ENCODE assay signal across 8 cellular contexts in the genomic region with DNA sequence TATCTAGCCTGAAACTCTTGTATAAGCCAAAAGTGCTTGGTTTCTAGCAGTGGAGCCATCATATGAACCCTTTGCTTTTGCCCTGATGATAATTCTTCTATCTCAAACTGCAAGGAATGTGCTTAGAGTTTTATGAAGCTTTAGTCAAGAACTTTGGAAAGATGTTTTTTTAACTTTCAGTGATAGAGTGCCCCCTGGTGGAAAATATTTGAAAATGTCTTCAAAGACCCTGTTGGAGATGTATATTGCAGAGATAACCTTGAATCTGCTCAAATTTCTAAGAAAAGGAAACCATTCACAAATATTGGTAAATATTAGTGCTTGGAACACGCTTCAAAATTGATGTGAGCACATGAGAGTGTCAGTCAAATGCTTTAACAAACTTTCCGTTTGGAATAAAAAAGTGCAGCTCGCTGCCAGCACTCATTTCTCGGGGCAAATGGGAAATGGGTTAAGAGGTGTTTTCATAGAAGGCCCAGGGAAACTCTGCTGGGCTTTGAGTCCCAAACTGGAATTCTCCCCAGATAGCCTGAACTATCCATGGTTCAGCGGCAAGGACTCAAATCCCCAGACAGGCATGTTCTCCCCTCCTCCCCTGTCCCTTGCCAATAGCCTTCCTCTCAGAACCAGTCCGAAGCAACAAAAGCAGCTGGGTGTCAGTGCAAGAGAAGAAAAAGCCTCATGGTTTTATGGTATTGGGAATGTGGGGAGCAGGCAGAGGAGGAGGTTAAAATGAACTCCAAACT.
DNase-seq lines count a peak whose midpoint lies in the region; TF ChIP-seq lines count a peak whose summit lies in the region.

No MANE protein-coding gene starts in this region.

- no peak for TF ChIP-seq EP300 in transverse colon (IDR thresholded peaks at IDR 0.05; ENCODE audit: low read depth)

- no peaks in the 10 kb centered on the region for H4K20me1 ChIP-seq in KMS-11 (ENCODE audit: insufficient read depth)

- H3K9ac ChIP-seq in KMS-11 (no peak overlapping the region), iPS-20b (ENCODE audit: low read depth, low read length) (peak overlapping the region; percentile 43; the same call in 1 of the 2 replicates)

- no peak overlapping the region for H2AFZ ChIP-seq in KMS-11 (ENCODE audit: low read depth)

- peak; percentile 56 for DNase-seq in DMS 273 (lab: John Stamatoyannopoulos, UW; ENCODE audit: unreplicated experiment)
- DNase-seq in DMS 273 treated with DMSO at 0.1 percent for 48 hours (lab: John Stamatoyannopoulos, UW), result no peak
- no peak for DNase-seq in transverse colon
- no peak for DNase-seq in activated naive CD4-positive, alpha-beta T cell treated with anti-CD3 and anti-CD28 coated beads, Interleukin-2, amount 50 U/mL, for 16 hours
- no peak for DNase-seq in GOT3 (lab: John Stamatoyannopoulos, UW)

- in situ Hi-C loops in transverse colon (cut with MboI; ENCODE audit: low pct_ligation_motif_present in 1 of 4, low pct_unique_long_range_greater_than_20kb in 1 of 4, low sequenced_read_pairs in 3 of 4), result loop anchor here in 3 of 4 donors (10.0 to 25.0 kb wide), 2 partner anchors 268 to 334 kb away; no protein-coding TSS in a partner anchor

- TF ChIP-seq POLR2A in transverse colon (IDR thresholded peaks at IDR 0.05), result no peak

- intact Hi-C loops in transverse colon (cut with DNase I; ENCODE audit: low total_unique reads), result no loop called here

- 61% methylated on average over 6 of the region's 6 CpGs; no CpG with 5 or more reads in 1 of the 2 donors for WGBS in transverse colon (ENCODE audit: low coverage in 1 of 2), 2 donors

- no peaks in the 10 kb centered on the region for H3K27me3 ChIP-seq in KMS-11 (ENCODE audit: insufficient read depth, low read depth)
- no peaks in the 10 kb centered on the region for H3K27me3 ChIP-seq in iPS-20b (ENCODE audit: insufficient read depth, low read length)
- H3K27me3 ChIP-seq in transverse colon, result no peaks in the 10 kb centered on the region

- TF ChIP-seq CTCF in KMS-11 (conservative IDR thresholded peaks at IDR 0.05; ENCODE audit: low read depth, low read length) (peak; percentile 86), VCaP (conservative IDR thresholded peaks at IDR 0.05) (peak; percentile 75), transverse colon (IDR thresholded peaks at IDR 0.05) (peak; percentile 61 to 79 (median 68))

- no peaks in the 10 kb centered on the region for H3K79me2 ChIP-seq in KMS-11 (ENCODE audit: insufficient read depth, low read depth)

- H3K36me3 ChIP-seq in KMS-11 (ENCODE audit: insufficient read depth), result no peaks in the 10 kb centered on the region
- H3K36me3 ChIP-seq in iPS-20b (ENCODE audit: insufficient read depth, low read depth, low read length), result no peaks in the 10 kb centered on the region
- peaks cover 0 to 50% (median 22%) of the 10 kb centered on the region in 4 donors for H3K36me3 ChIP-seq in transverse colon

- H3K4me2 ChIP-seq in KMS-11, result no peak overlapping the region

- H3K27ac ChIP-seq in KMS-11 (no peak overlapping the region), VCaP (no peak overlapping the region), iPS-20b (ENCODE audit: low read length) (no peak overlapping the region), transverse colon (no peak overlapping the region)

- no peak overlapping the region for H3K4me3 ChIP-seq in KMS-11 (IDR thresholded peaks at IDR 0.05; ENCODE audit: insufficient read depth, low read depth, low read length)
- H3K4me3 ChIP-seq in iPS-20b (ENCODE audit: low read length), result no peak overlapping the region
- no peak overlapping the region for H3K4me3 ChIP-seq in transverse colon

- no peaks in the 10 kb centered on the region for H3K4me1 ChIP-seq in KMS-11 (ENCODE audit: low read depth, poor library complexity, severe bottlenecking)
- peaks cover 5% of the 10 kb centered on the region; the same call in 1 of the 2 replicates for H3K4me1 ChIP-seq in iPS-20b (ENCODE audit: insufficient read depth, low read length)
- no peaks in the 10 kb centered on the region for H3K4me1 ChIP-seq in transverse colon

- no peaks in the 10 kb centered on the region for H3K9me3 ChIP-seq in iPS-20b (ENCODE audit: insufficient read depth, low read depth, low read length)
- H3K9me3 ChIP-seq in transverse colon, result no peaks in the 10 kb centered on the region
